Comparison of ENCODE assay signal across 1 cellular context in genomic region chr20:3701061-3701998, GRCh38.
TF ChIP-seq lines count a peak whose summit lies in the region.

No MANE protein-coding gene starts in this region.

TF ChIP-seq in HepG2, 621 proteins besides CTCF, POLR2A, EP300 and RAD21:
- TF ChIP-seq KDM5B (CRISPR knock-in tag; IDR thresholded peaks at IDR 0.05; ENCODE audit: borderline replicate concordance) (0 out of 2 replicates have a peak, but pooled peaks have one; percentile 34), MTA1 (CRISPR knock-in tag; IDR thresholded peaks at IDR 0.05; ENCODE audit: borderline replicate concordance) (0 out of 2 replicates have a peak, but pooled peaks have one; percentile 32), THRA (CRISPR knock-in tag; IDR thresholded peaks at IDR 0.05; ENCODE audit: borderline replicate concordance) (peak; percentile 23; the same call in 1 of the 2 replicates), ZMYM3 (CRISPR knock-in tag; IDR thresholded peaks at IDR 0.05) (peak; percentile 51), PHF21A (CRISPR knock-in tag; IDR thresholded peaks at IDR 0.05) (peak; percentile 40; the same call in 1 of the 2 replicates), ZFP90 (CRISPR knock-in tag; IDR thresholded peaks at IDR 0.05; ENCODE audit: borderline replicate concordance) (no peak), ZNF12 (CRISPR knock-in tag; IDR thresholded peaks at IDR 0.05) (no peak), ZNF687 (CRISPR knock-in tag; IDR thresholded peaks at IDR 0.05) (peak; percentile 39), SOX13 (IDR thresholded peaks at IDR 0.05) (no peak), SOX13 (CRISPR knock-in tag; conservative IDR thresholded peaks at IDR 0.05 in 1 of 2, IDR thresholded peaks at IDR 0.05 in 1 of 2) (peak in 1 of 2 experiments; percentile 18; a peak in 1 of 4 replicates), SOX6 (IDR thresholded peaks at IDR 0.05) (no peak), SOX6 (CRISPR knock-in tag; IDR thresholded peaks at IDR 0.05) (peak; percentile 51; the same call in 1 of the 2 replicates), LCORL (IDR thresholded peaks at IDR 0.05) (no peak), LCORL (CRISPR knock-in tag; IDR thresholded peaks at IDR 0.05) (0 out of 2 replicates have a peak, but pooled peaks have one; percentile 40), ZNF468 (CRISPR knock-in tag; IDR thresholded peaks at IDR 0.05) (no peak), ZNF18 (CRISPR knock-in tag; IDR thresholded peaks at IDR 0.05; ENCODE audit: insufficient replicate concordance) (no peak), ZNF124 (CRISPR knock-in tag; IDR thresholded peaks at IDR 0.05) (no peak), TCF7 (IDR thresholded peaks at IDR 0.05; ENCODE audit: low read depth) (no peak), ZNF629 (CRISPR knock-in tag; conservative IDR thresholded peaks at IDR 0.05) (peak; percentile 68), ZNF121 (CRISPR knock-in tag; IDR thresholded peaks at IDR 0.05) (peak; percentile 52; the same call in 1 of the 2 replicates), ZBTB46 (CRISPR knock-in tag; IDR thresholded peaks at IDR 0.05; ENCODE audit: borderline replicate concordance) (0 out of 2 replicates have a peak, but pooled peaks have one; percentile 63), HCFC1 (IDR thresholded peaks at IDR 0.05; ENCODE audit: low read depth, low read length) (0 out of 2 replicates have a peak, but pooled peaks have one; percentile 3), ZNF281 (CRISPR knock-in tag; IDR thresholded peaks at IDR 0.05; ENCODE audit: borderline replicate concordance) (0 out of 2 replicates have a peak, but pooled peaks have one; percentile 15), ZBTB7B (CRISPR knock-in tag; IDR thresholded peaks at IDR 0.05) (peak; percentile 26; the same call in 1 of the 2 replicates), MEIS2 (CRISPR knock-in tag; IDR thresholded peaks at IDR 0.05) (no peak), ZNF713 (CRISPR knock-in tag; IDR thresholded peaks at IDR 0.05) (0 out of 2 replicates have a peak, but pooled peaks have one; percentile 40), HNRNPL (IDR thresholded peaks at IDR 0.05; ENCODE audit: low read depth, low read length) (0 out of 2 replicates have a peak, but pooled peaks have one; percentile 33), ZNF430 (CRISPR knock-in tag; IDR thresholded peaks at IDR 0.05) (0 out of 2 replicates have a peak, but pooled peaks have one; percentile 22), ZNF280B (CRISPR knock-in tag; IDR thresholded peaks at IDR 0.05; ENCODE audit: borderline replicate concordance) (peak; percentile 50; the same call in 1 of the 2 replicates), ZNF143 (CRISPR knock-in tag; IDR thresholded peaks at IDR 0.05) (peak; percentile 55; the same call in 1 of the 2 replicates), NONO (IDR thresholded peaks at IDR 0.05) (no peak), NONO (CRISPR knock-in tag; conservative IDR thresholded peaks at IDR 0.05) (0 out of 2 replicates have a peak, but pooled peaks have one; percentile 14), ZNF451 (CRISPR knock-in tag; IDR thresholded peaks at IDR 0.05) (no peak), ZKSCAN8 (CRISPR knock-in tag; IDR thresholded peaks at IDR 0.05; ENCODE audit: borderline replicate concordance) (peak; percentile 99), TEAD3 (CRISPR knock-in tag; optimal IDR thresholded peaks at IDR 0.05; ENCODE audit: borderline replicate concordance) (peak; percentile 57), ZNF776 (CRISPR knock-in tag; IDR thresholded peaks at IDR 0.05) (0 out of 2 replicates have a peak, but pooled peaks have one; percentile 4), ZEB1 (IDR thresholded peaks at IDR 0.05; ENCODE audit: insufficient replicate concordance, low read depth) (peak; percentile 47), DMAP1 (CRISPR knock-in tag; IDR thresholded peaks at IDR 0.05) (no peak)
